10 cellular contexts compared by ENCODE assay signal in the genomic region with DNA sequence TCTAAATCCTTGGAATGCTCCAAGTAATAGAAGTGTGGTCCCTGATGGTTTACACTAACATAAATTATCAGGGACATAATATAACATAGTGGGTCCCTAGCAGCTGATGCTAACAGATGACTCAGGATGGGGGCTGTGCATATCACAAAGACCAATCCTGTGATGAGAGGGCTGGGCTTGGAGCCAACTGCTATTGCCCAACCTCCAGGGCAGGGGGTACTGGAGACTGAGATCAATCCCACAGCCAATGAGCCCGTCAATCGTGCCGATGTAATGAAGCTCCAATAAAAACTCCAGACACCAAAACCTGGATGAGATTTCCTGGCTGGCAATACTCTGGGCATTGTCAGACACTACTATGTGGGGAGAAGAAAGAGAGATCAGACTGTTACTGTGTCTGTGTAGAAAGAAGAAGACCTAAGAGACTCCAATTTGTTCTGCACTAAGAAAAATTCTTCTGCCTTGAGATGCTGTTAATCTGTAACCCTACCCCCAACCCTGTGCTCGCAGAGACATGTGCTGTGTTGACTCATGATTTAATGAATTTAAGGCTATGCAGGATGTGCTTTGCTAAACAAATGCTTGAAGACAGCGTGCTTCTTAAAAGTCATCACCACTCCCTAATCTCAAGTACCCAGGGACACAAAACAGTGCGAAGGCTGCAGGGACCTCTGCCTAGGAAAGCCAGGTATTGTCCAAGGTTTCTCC. TPM values are rescaled to one million over a fixed set of nuclear protein-coding genes. Genes with fewer than 3 reads are reported as not detected.
DNase-seq lines count a peak whose midpoint lies in the region; ATAC-seq and TF ChIP-seq lines count a peak whose summit lies in the region.
"Had no signal": no experiment of that assay in that cellular context is flagged by ENCODE, and none has a peak within 500 bp of the region (broad histone marks: within the 10 kb centered on the region; RNA-seq: fewer than 3 reads in every experiment).

No MANE protein-coding gene starts in this region.

- ATAC-seq in HG03139 (IDR thresholded peaks at IDR 0.05; ENCODE audit: unreplicated experiment) (no peak), T-helper 17 cell (no peak)

- peaks cover 4% of the 10 kb centered on the region for H3K36me3 Mint-ChIP-seq in Calu3 (ENCODE audit: insufficient read depth, unreplicated experiment)
- peaks cover 36% of the 10 kb centered on the region for H3K36me3 Mint-ChIP-seq in nephron progenitor cell (ENCODE audit: low read depth)
- peaks cover 3% of the 10 kb centered on the region for H3K36me3 Mint-ChIP-seq in T-helper 17 cell (ENCODE audit: low read depth)

- H3K27me3 Mint-ChIP-seq in Calu3 (ENCODE audit: unreplicated experiment): no peaks in the 10 kb centered on the region
- H3K27me3 Mint-ChIP-seq in nephron progenitor cell (ENCODE audit: low read depth, poor library complexity): peaks cover 3% of the 10 kb centered on the region
- H3K27me3 Mint-ChIP-seq in T-helper 17 cell: no peaks in the 10 kb centered on the region

- no peaks in the 10 kb centered on the region for H3K9me3 ChIP-seq in T-helper 17 cell (ENCODE audit: control insufficient read depth, low read length, poor library complexity, severe bottlenecking)

- H3K4me1 Mint-ChIP-seq in Calu3 (ENCODE audit: low read depth, unreplicated experiment): peaks cover 31% of the 10 kb centered on the region
- peaks cover 54% of the 10 kb centered on the region for H3K4me1 Mint-ChIP-seq in nephron progenitor cell
- H3K4me1 Mint-ChIP-seq in T-helper 17 cell: peaks cover 8% of the 10 kb centered on the region

- no peak for TF ChIP-seq CTCF in Calu3 (IDR thresholded peaks at IDR 0.05; ENCODE audit: unreplicated experiment)
- no peak for TF ChIP-seq CTCF in nephron progenitor cell (IDR thresholded peaks at IDR 0.05)

- CTCF ChIA-PET in Calu3 (lab: Charles Lee): interaction anchor here (0.6 kb wide), 1 partner anchor 11 kb away, joined by 9 read pairs; no protein-coding TSS in a partner anchor

- H3K27ac Mint-ChIP-seq in Calu3 (ENCODE audit: unreplicated experiment): peak overlapping the region; percentile 34
- H3K27ac Mint-ChIP-seq in nephron progenitor cell: peak overlapping the region; percentile 91
- no peak overlapping the region for H3K27ac Mint-ChIP-seq in T-helper 17 cell

- peaks cover 2% of the 10 kb centered on the region for H3K9me3 Mint-ChIP-seq in Calu3 (ENCODE audit: low read depth, unreplicated experiment)
- H3K9me3 Mint-ChIP-seq in nephron progenitor cell: peaks cover 19% of the 10 kb centered on the region

- peak overlapping the region; percentile 40 for H3K4me3 Mint-ChIP-seq in Calu3 (ENCODE audit: low read depth, unreplicated experiment)
- H3K4me3 Mint-ChIP-seq in nephron progenitor cell: no peak overlapping the region
- H3K4me3 Mint-ChIP-seq in T-helper 17 cell: no peak overlapping the region

- BruUV-seq in Calu3 (replicated peaks; lab: Mats Ljungman, UMichigan): no TSS peak

- intact Hi-C loops in Calu3 (cut with micrococcal nuclease; ENCODE audit: unreplicated experiment): no loop called here

- DNase-seq in Calu3 (peak; percentile 50), NCI-H2171 (lab: John Stamatoyannopoulos, UW) (peak; percentile 14), dermis blood vessel endothelial cell (peak; percentile 59), nephron progenitor cell (no peak), GDM1 (lab: John Stamatoyannopoulos, UW) (no peak), NCI-H2196 (lab: John Stamatoyannopoulos, UW; ENCODE audit: unreplicated experiment) (no peak), T-helper 17 cell (no peak)
- DNase-seq: activated naive CD4-positive, alpha-beta T cell treated with anti-CD3 and anti-CD28 coated beads, Interleukin-2, amount 50 U/mL, for 16 hours; trophoblast cell had no signal

RNA-seq across cellular contexts. Expression of gene ABCC4, which starts 33.4 kb away (rescaled TPM):
- total RNA-seq in Calu3 (2022) (10.0 and 12.5 TPM in 2 replicates), dermis blood vessel endothelial cell (6.1 and 9.8 TPM in 2 replicates), T-helper 17 cell (10 to 100 TPM in 1 of 2 donors, 1 to 10 TPM in 1; 6.3 to 14.2 TPM)

Comparison
In these comparisons a context has a peak if more than half of its experiments do, and no peak if none do; other contexts are left out.
1. DNase-seq: peak in Calu3 (single experiment), NCI-H2171 (single experiment) and dermis blood vessel endothelial cell (single experiment); none in nephron progenitor cell (single experiment), GDM1 (single experiment), NCI-H2196 (single experiment) and T-helper 17 cell (0 of 3).